In the genomic region with DNA sequence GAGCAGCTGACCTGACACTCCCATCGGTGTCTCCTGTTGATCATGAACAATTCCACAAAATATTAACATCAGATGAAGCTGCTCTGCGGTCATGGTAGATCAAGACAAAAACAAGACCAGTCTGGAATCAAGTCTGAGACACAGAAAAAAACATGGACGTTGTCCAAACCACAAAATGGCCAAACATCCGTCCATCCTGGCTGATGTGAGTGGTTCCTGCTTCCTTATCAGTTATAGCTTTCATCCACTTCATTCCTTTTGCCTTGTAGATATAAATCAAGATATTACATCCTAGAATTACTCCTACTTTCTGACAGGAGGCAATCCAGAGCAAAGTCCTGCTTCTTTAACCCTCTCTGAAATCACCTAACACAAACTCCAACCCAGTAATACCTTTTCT, we compare ENCODE assay signal across 1 cellular context.
TF ChIP-seq lines count a peak whose summit lies in the region.

No MANE protein-coding gene starts in this region.

TF ChIP-seq in K562, 482 proteins besides CTCF, POLR2A, EP300 and RAD21 (continued from another document):
- TF ChIP-seq TBL1XR1 (IDR thresholded peaks at IDR 0.05; ENCODE audit: low read length in 2 of 2) (peak in 1 of 2 experiments; percentile 84; a peak in 1 of 4 replicates), KDM1A (IDR thresholded peaks at IDR 0.05) (0 out of 4 replicates have a peak, but pooled peaks of 1 of the 2 experiments have one; percentile 35), MCM3 (IDR thresholded peaks at IDR 0.05) (no peak), KAT7 (CRISPR knock-in tag; IDR thresholded peaks at IDR 0.05; ENCODE audit: borderline replicate concordance) (no peak), MYC (IDR thresholded peaks at IDR 0.05; ENCODE audit: low read depth, low read length) (no peak), MYC (CRISPR knock-in tag; IDR thresholded peaks at IDR 0.05; ENCODE audit: borderline replicate concordance, low read depth) (no peak), ZNF12 (CRISPR knock-in tag; IDR thresholded peaks at IDR 0.05) (no peak), GTF2A2 (tag; IDR thresholded peaks at IDR 0.05) (no peak), ZFPM2 (CRISPR knock-in tag; IDR thresholded peaks at IDR 0.05) (no peak), ZNF384 (IDR thresholded peaks at IDR 0.05; ENCODE audit: low read depth, low read length) (peak; percentile 50; the same call in 1 of the 2 replicates), ESRRA (IDR thresholded peaks at IDR 0.05; ENCODE audit: borderline replicate concordance, low read depth) (peak; percentile 92; the same call in 1 of the 2 replicates), EP400 (IDR thresholded peaks at IDR 0.05) (0 out of 2 replicates have a peak, but pooled peaks have one; percentile 10), TEAD4 (IDR thresholded peaks at IDR 0.05; ENCODE audit: low read length) (peak; percentile 69; the same call in 1 of the 2 replicates), TEAD4 (CRISPR knock-in tag; IDR thresholded peaks at IDR 0.05; ENCODE audit: borderline replicate concordance) (no peak), ZBED1 (IDR thresholded peaks at IDR 0.05) (no peak), NR2C1 (IDR thresholded peaks at IDR 0.05) (no peak), NR2C1 (tag; IDR thresholded peaks at IDR 0.05) (no peak), RBM15 (IDR thresholded peaks at IDR 0.05; ENCODE audit: insufficient read depth, low read length) (no peak), SMAD3 (CRISPR knock-in tag; conservative IDR thresholded peaks at IDR 0.05) (0 out of 2 replicates have a peak, but pooled peaks have one; percentile 47), TCF3 (CRISPR knock-in tag; IDR thresholded peaks at IDR 0.05) (peak; percentile 39), TAF1 (IDR thresholded peaks at IDR 0.05; ENCODE audit: control insufficient read depth, extremely low read depth, insufficient read depth, low read length, severe bottlenecking) (no peak), ZNF583 (CRISPR knock-in tag; IDR thresholded peaks at IDR 0.05) (no peak), XRCC5 (IDR thresholded peaks at IDR 0.05; ENCODE audit: low read depth, low read length) (no peak), ARID2 (IDR thresholded peaks at IDR 0.05) (no peak), U2AF2 (optimal IDR thresholded peaks at IDR 0.05; ENCODE audit: low read depth, low read length) (no peak), SMARCA4 (IDR thresholded peaks at IDR 0.05) (peak; percentile 66; the same call in 1 of the 2 replicates), ETV1 (tag; conservative IDR thresholded peaks at IDR 0.05; ENCODE audit: low read depth) (peak; percentile 89), KDM4B (IDR thresholded peaks at IDR 0.05; ENCODE audit: borderline replicate concordance in 2 of 2, low read depth in 1 of 2) (no peak), DPF2 (IDR thresholded peaks at IDR 0.05) (peak; percentile 65), SAFB (IDR thresholded peaks at IDR 0.05; ENCODE audit: borderline replicate concordance, low read depth, low read length) (no peak), JUND (IDR thresholded peaks at IDR 0.05; ENCODE audit: borderline replicate concordance, low read depth, low read length) (peak; percentile 18; the same call in 1 of the 2 replicates), JUND (tag; IDR thresholded peaks at IDR 0.05; ENCODE audit: borderline replicate concordance, low read depth, low read length) (peak; percentile 49; the same call in 1 of the 3 replicates), NFATC3 (IDR thresholded peaks at IDR 0.05) (no peak), ATF7 (IDR thresholded peaks at IDR 0.05) (peak; percentile 44; the same call in 1 of the 2 replicates)
- TF ChIP-seq, protein P1, sequence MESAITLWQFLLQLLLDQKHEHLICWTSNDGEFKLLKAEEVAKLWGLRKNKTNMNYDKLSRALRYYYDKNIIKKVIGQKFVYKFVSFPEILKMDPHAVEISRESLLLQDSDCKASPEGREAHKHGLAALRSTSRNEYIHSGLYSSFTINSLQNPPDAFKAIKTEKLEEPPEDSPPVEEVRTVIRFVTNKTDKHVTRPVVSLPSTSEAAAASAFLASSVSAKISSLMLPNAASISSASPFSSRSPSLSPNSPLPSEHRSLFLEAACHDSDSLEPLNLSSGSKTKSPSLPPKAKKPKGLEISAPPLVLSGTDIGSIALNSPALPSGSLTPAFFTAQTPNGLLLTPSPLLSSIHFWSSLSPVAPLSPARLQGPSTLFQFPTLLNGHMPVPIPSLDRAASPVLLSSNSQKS (CRISPR knock-in tag; IDR thresholded peaks at IDR 0.05) = no peak
- TF ChIP-seq, protein P2, sequence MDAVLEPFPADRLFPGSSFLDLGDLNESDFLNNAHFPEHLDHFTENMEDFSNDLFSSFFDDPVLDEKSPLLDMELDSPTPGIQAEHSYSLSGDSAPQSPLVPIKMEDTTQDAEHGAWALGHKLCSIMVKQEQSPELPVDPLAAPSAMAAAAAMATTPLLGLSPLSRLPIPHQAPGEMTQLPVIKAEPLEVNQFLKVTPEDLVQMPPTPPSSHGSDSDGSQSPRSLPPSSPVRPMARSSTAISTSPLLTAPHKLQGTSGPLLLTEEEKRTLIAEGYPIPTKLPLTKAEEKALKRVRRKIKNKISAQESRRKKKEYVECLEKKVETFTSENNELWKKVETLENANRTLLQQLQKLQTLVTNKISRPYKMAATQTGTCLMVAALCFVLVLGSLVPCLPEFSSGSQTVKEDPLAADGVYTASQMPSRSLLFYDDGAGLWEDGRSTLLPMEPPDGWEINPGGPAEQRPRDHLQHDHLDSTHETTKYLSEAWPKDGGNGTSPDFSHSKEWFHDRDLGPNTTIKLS (IDR thresholded peaks at IDR 0.05; ENCODE audit: borderline replicate concordance, low read depth) = no peak
- TF ChIP-seq, protein P3, sequence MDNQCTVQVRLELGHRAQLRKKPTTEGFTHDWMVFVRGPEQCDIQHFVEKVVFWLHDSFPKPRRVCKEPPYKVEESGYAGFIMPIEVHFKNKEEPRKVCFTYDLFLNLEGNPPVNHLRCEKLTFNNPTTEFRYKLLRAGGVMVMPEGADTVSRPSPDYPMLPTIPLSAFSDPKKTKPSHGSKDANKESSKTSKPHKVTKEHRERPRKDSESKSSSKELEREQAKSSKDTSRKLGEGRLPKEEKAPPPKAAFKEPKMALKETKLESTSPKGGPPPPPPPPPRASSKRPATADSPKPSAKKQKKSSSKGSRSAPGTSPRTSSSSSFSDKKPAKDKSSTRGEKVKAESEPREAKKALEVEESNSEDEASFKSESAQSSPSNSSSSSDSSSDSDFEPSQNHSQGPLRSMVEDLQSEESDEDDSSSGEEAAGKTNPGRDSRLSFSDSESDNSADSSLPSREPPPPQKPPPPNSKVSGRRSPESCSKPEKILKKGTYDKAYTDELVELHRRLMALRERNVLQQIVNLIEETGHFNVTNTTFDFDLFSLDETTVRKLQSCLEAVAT (IDR thresholded peaks at IDR 0.05) = 0 out of 4 replicates have a peak, but pooled peaks of 1 of the 2 experiments have one; percentile 12
- TF ChIP-seq, protein P4, sequence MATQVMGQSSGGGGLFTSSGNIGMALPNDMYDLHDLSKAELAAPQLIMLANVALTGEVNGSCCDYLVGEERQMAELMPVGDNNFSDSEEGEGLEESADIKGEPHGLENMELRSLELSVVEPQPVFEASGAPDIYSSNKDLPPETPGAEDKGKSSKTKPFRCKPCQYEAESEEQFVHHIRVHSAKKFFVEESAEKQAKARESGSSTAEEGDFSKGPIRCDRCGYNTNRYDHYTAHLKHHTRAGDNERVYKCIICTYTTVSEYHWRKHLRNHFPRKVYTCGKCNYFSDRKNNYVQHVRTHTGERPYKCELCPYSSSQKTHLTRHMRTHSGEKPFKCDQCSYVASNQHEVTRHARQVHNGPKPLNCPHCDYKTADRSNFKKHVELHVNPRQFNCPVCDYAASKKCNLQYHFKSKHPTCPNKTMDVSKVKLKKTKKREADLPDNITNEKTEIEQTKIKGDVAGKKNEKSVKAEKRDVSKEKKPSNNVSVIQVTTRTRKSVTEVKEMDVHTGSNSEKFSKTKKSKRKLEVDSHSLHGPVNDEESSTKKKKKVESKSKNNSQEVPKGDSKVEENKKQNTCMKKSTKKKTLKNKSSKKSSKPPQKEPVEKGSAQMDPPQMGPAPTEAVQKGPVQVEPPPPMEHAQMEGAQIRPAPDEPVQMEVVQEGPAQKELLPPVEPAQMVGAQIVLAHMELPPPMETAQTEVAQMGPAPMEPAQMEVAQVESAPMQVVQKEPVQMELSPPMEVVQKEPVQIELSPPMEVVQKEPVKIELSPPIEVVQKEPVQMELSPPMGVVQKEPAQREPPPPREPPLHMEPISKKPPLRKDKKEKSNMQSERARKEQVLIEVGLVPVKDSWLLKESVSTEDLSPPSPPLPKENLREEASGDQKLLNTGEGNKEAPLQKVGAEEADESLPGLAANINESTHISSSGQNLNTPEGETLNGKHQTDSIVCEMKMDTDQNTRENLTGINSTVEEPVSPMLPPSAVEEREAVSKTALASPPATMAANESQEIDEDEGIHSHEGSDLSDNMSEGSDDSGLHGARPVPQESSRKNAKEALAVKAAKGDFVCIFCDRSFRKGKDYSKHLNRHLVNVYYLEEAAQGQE (CRISPR knock-in tag; IDR thresholded peaks at IDR 0.05; ENCODE audit: low read depth) = no peak
